Comparison of ENCODE assay signal across 1 cellular context in the genomic region with DNA sequence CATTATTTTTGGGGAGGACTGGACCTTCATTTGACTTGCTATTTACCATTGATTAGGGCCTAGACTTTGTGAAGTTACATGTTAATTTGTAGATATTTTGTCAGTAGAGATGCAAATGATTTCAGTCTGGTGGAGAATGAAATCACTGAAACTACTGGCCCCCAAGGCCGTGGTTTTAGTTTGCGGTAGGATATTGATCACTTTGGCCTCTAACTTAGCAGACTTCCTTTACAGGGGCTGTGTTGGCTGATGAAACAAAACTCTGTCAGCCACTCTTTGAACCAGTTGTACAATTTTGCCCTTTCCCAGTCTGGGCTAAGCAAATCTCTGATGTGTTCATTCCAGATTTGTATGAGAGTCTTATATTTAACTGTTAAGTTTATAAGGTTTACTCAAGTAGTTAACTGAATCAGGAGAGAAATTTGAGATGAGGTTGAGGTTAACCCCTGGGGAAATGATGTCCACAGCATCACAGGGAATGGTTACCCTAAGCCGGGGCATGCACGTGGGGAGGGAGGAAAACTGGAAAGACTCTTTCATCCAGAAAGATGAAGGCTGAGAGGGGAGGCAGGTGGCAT.
TF ChIP-seq lines count a peak whose summit lies in the region.

No MANE protein-coding gene starts in this region.

TF ChIP-seq in WTC11, 78 proteins besides CTCF, POLR2A, EP300 and RAD21 (continued from another document):
- TF ChIP-seq, protein P1, sequence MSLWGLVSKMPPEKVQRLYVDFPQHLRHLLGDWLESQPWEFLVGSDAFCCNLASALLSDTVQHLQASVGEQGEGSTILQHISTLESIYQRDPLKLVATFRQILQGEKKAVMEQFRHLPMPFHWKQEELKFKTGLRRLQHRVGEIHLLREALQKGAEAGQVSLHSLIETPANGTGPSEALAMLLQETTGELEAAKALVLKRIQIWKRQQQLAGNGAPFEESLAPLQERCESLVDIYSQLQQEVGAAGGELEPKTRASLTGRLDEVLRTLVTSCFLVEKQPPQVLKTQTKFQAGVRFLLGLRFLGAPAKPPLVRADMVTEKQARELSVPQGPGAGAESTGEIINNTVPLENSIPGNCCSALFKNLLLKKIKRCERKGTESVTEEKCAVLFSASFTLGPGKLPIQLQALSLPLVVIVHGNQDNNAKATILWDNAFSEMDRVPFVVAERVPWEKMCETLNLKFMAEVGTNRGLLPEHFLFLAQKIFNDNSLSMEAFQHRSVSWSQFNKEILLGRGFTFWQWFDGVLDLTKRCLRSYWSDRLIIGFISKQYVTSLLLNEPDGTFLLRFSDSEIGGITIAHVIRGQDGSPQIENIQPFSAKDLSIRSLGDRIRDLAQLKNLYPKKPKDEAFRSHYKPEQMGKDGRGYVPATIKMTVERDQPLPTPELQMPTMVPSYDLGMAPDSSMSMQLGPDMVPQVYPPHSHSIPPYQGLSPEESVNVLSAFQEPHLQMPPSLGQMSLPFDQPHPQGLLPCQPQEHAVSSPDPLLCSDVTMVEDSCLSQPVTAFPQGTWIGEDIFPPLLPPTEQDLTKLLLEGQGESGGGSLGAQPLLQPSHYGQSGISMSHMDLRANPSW (CRISPR knock-in tag; conservative IDR thresholded peaks at IDR 0.05; ENCODE audit: low read depth) = no peak
- TF ChIP-seq ZNF232 (CRISPR knock-in tag; IDR thresholded peaks at IDR 0.05) (no peak), ZBTB21 (CRISPR knock-in tag; IDR thresholded peaks at IDR 0.05; ENCODE audit: borderline replicate concordance) (no peak)
- TF ChIP-seq, protein P2, sequence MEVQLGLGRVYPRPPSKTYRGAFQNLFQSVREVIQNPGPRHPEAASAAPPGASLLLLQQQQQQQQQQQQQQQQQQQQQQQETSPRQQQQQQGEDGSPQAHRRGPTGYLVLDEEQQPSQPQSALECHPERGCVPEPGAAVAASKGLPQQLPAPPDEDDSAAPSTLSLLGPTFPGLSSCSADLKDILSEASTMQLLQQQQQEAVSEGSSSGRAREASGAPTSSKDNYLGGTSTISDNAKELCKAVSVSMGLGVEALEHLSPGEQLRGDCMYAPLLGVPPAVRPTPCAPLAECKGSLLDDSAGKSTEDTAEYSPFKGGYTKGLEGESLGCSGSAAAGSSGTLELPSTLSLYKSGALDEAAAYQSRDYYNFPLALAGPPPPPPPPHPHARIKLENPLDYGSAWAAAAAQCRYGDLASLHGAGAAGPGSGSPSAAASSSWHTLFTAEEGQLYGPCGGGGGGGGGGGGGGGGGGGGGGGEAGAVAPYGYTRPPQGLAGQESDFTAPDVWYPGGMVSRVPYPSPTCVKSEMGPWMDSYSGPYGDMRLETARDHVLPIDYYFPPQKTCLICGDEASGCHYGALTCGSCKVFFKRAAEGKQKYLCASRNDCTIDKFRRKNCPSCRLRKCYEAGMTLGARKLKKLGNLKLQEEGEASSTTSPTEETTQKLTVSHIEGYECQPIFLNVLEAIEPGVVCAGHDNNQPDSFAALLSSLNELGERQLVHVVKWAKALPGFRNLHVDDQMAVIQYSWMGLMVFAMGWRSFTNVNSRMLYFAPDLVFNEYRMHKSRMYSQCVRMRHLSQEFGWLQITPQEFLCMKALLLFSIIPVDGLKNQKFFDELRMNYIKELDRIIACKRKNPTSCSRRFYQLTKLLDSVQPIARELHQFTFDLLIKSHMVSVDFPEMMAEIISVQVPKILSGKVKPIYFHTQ (CRISPR knock-in tag; IDR thresholded peaks at IDR 0.05) = no peak
